8 cellular contexts compared by ENCODE assay signal in the genomic region with DNA sequence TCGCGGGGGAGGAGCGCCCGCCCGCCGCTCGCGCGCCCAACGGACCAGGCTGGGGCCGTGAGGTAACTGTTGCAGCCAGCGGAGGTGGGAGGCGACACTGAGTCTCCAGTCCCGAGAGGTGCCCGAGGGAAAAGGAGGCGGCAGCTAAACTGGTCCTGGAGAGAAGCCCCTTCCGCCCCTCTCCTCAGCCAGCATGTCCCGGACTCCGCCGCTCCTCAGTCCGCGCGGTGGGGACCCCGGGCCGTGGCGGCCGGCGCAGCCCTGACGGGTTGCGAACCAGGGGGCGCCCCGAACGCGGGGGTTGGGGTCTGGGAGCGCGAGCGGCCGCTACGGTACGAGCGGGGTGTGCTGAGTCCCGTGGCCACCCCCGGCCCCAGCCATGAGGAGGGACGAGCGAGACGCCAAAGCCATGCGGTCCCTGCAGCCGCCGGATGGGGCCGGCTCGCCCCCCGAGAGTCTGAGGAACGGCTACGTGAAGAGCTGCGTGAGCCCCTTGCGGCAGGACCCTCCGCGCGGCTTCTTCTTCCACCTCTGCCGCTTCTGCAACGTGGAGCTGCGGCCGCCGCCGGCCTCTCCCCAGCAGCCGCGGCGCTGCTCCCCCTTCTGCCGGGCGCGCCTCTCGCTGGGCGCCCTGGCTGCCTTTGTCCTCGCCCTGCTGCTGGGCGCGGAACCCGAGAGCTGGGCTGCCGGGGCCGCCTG. TPM values are rescaled to one million over a fixed set of nuclear protein-coding genes. Genes with fewer than 3 reads are reported as not detected.
DNase-seq lines count a peak whose midpoint lies in the region; ATAC-seq and TF ChIP-seq lines count a peak whose summit lies in the region.

Gene PDE3B, plus strand, starts transcription at position 108 of the 699 bp plus-strand sequence. Its CDS starts 272 bp downstream, at position 380.

- no peak for TF ChIP-seq POLR2A in GM18505 (IDR thresholded peaks at IDR 0.05; ENCODE audit: borderline replicate concordance, extremely low read depth, insufficient read depth, insufficient read length)

- no peaks in the 10 kb centered on the region for H3K9me3 Mint-ChIP-seq in chondrocyte (ENCODE audit: low read depth)

- H3K4me3 Mint-ChIP-seq in chondrocyte (ENCODE audit: unreplicated experiment), result peak within 1 kb of the TSS; percentile 74

- peak; percentile 56 for TF ChIP-seq CTCF in chondrocyte (IDR thresholded peaks at IDR 0.05)

- DNase-seq in A172 (ENCODE audit: low spot score) (peak; percentile 9), NCI-H2196 treated with DMSO at 0.1 percent for 48 hours (lab: John Stamatoyannopoulos, UW; ENCODE audit: unreplicated experiment) (peak; percentile 63), chondrocyte (ENCODE audit: low spot score) (peak; percentile 79), left kidney (ENCODE audit: low read depth, low spot score) (peak; percentile 96)
- peak; percentile 52 for DNase-seq in stimulated activated CD4-positive, alpha-beta T cell treated with anti-CD3 and anti-CD28 coated beads, Interleukin-2, amount 100 ng/mL, for 4 hours (ENCODE audit: low read depth)

- H3K27me3 Mint-ChIP-seq in chondrocyte (ENCODE audit: low read depth), result peaks cover 29% of the 10 kb centered on the region

- H3K4me1 Mint-ChIP-seq in chondrocyte (ENCODE audit: low read depth), result peaks cover 9% of the 10 kb centered on the region

- ATAC-seq in GM18505 (IDR thresholded peaks at IDR 0.05; ENCODE audit: unreplicated experiment) (peak; percentile 77), HG03025 (IDR thresholded peaks at IDR 0.05; ENCODE audit: low FRiP score, unreplicated experiment) (peak; percentile 73)
- ATAC-seq in activated CD4-positive, CD25-positive, alpha-beta regulatory T cell treated with anti-CD3 and anti-CD28 coated beads, Interleukin-2, amount 50 U/mL, for 24 hours, result peak; percentile 63 to 69

- no peak within 1 kb of the TSS for H3K27ac Mint-ChIP-seq in chondrocyte (ENCODE audit: unreplicated experiment)

- H3K36me3 Mint-ChIP-seq in chondrocyte (ENCODE audit: low read depth), result peaks cover 2% of the 10 kb centered on the region

RNA-seq across cellular contexts. Expression of gene PDE3B, which starts in this region (rescaled TPM):
- total RNA-seq in A172 (2014; rRNA removed; shearing (Covaris generic)), result 0.43 and 0.96 TPM in 2 replicates
- total RNA-seq in chondrocyte, result 0.31 to 0.47 TPM in 2 of 3 replicates, not detected in the other

Comparison
In these comparisons a context has a peak if more than half of its experiments do, and no peak if none do; other contexts are left out.
1. Peak in every context shown above with its lines: DNase-seq and ATAC-seq.
2. Peak in DNase-seq in A172; RNA of the gene not detected or under 1 TPM.
3. Peak in DNase-seq in chondrocyte; RNA of the gene not detected or under 1 TPM.
4. DNase-seq: peak in every context shown above with its lines; median percentile 96 in left kidney; 79 in chondrocyte; 63 in NCI-H2196 treated with DMSO at 0.1 percent for 48 hours; 52 in stimulated activated CD4-positive, alpha-beta T cell treated with anti-CD3 and anti-CD28 coated beads, Interleukin-2, amount 100 ng/mL, for 4 hours; 9 in A172.